ENCODE assay signal across 2 cellular contexts in the genomic region with DNA sequence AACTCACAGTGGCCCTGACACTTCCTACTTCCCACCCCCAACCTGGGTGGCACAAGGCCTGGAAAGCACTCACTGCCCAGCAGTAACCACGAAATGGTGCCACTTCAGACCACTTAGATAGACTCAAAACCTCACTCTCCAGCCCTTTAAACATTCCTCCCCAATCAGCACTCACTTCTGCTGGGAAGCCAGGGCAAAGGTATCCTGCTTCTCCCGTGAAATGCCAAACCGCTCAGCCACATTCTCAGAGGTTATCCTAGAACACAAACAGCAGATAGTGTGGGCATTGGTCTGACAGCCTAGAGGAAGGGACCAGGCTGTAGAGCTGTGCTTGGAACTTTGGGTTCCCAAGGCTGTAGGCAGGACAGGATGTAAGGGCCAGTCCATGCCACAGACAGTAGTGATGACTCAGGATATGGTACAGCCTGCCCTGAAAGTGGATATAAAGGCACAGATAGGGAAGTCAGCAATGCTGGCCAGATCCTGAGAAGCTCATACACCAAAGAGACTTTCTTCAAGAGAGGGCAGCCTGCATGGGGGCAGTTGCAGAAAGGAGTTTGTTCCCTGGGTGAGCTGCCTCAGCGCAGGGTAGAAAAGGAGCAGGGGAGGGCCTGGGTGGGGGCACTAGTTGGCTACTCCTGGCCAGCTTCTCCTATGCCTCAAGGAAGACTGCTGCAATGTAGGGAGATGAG.
TF ChIP-seq lines count a peak whose summit lies in the region.

No MANE protein-coding gene starts in this region.

TF ChIP-seq in GM23338, 12 proteins besides CTCF, POLR2A, EP300 and RAD21 (continues in another document):
- TF ChIP-seq, protein P1, sequence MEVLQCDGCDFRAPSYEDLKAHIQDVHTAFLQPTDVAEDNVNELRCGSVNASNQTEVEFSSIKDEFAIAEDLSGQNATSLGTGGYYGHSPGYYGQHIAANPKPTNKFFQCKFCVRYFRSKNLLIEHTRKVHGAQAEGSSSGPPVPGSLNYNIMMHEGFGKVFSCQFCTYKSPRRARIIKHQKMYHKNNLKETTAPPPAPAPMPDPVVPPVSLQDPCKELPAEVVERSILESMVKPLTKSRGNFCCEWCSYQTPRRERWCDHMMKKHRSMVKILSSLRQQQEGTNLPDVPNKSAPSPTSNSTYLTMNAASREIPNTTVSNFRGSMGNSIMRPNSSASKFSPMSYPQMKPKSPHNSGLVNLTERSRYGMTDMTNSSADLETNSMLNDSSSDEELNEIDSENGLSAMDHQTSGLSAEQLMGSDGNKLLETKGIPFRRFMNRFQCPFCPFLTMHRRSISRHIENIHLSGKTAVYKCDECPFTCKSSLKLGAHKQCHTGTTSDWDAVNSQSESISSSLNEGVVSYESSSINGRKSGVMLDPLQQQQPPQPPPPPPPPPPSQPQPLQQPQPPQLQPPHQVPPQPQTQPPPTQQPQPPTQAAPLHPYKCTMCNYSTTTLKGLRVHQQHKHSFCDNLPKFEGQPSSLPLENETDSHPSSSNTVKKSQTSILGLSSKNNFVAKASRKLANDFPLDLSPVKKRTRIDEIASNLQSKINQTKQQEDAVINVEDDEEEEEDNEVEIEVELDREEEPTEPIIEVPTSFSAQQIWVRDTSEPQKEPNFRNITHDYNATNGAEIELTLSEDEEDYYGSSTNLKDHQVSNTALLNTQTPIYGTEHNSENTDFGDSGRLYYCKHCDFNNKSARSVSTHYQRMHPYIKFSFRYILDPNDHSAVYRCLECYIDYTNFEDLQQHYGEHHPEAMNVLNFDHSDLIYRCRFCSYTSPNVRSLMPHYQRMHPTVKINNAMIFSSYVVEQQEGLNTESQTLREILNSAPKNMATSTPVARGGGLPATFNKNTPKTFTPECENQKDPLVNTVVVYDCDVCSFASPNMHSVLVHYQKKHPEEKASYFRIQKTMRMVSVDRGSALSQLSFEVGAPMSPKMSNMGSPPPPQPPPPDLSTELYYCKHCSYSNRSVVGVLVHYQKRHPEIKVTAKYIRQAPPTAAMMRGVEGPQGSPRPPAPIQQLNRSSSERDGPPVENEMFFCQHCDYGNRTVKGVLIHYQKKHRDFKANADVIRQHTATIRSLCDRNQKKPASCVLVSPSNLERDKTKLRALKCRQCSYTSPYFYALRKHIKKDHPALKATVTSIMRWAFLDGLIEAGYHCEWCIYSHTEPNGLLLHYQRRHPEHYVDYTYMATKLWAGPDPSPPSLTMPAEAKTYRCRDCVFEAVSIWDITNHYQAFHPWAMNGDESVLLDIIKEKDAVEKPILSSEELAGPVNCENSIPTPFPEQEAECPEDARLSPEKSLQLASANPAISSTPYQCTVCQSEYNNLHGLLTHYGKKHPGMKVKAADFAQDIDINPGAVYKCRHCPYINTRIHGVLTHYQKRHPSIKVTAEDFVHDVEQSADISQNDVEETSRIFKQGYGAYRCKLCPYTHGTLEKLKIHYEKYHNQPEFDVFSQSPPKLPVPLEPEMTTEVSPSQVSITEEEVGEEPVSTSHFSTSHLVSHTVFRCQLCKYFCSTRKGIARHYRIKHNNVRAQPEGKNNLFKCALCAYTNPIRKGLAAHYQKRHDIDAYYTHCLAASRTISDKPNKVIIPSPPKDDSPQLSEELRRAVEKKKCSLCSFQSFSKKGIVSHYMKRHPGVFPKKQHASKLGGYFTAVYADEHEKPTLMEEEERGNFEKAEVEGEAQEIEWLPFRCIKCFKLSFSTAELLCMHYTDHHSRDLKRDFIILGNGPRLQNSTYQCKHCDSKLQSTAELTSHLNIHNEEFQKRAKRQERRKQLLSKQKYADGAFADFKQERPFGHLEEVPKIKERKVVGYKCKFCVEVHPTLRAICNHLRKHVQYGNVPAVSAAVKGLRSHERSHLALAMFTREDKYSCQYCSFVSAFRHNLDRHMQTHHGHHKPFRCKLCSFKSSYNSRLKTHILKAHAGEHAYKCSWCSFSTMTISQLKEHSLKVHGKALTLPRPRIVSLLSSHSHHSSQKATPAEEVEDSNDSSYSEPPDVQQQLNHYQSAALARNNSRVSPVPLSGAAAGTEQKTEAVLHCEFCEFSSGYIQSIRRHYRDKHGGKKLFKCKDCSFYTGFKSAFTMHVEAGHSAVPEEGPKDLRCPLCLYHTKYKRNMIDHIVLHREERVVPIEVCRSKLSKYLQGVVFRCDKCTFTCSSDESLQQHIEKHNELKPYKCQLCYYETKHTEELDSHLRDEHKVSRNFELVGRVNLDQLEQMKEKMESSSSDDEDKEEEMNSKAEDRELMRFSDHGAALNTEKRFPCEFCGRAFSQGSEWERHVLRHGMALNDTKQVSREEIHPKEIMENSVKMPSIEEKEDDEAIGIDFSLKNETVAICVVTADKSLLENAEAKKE (CRISPR knock-in tag; IDR thresholded peaks at IDR 0.05): no peak
- no peak for TF ChIP-seq NANOG (IDR thresholded peaks at IDR 0.05; ENCODE audit: borderline replicate concordance)
- no peak for TF ChIP-seq CREB1 (CRISPR knock-in tag; IDR thresholded peaks at IDR 0.05; ENCODE audit: low read depth)
- no peak for TF ChIP-seq STAT1 (IDR thresholded peaks at IDR 0.05; ENCODE audit: unreplicated experiment)
- TF ChIP-seq, protein P2, sequence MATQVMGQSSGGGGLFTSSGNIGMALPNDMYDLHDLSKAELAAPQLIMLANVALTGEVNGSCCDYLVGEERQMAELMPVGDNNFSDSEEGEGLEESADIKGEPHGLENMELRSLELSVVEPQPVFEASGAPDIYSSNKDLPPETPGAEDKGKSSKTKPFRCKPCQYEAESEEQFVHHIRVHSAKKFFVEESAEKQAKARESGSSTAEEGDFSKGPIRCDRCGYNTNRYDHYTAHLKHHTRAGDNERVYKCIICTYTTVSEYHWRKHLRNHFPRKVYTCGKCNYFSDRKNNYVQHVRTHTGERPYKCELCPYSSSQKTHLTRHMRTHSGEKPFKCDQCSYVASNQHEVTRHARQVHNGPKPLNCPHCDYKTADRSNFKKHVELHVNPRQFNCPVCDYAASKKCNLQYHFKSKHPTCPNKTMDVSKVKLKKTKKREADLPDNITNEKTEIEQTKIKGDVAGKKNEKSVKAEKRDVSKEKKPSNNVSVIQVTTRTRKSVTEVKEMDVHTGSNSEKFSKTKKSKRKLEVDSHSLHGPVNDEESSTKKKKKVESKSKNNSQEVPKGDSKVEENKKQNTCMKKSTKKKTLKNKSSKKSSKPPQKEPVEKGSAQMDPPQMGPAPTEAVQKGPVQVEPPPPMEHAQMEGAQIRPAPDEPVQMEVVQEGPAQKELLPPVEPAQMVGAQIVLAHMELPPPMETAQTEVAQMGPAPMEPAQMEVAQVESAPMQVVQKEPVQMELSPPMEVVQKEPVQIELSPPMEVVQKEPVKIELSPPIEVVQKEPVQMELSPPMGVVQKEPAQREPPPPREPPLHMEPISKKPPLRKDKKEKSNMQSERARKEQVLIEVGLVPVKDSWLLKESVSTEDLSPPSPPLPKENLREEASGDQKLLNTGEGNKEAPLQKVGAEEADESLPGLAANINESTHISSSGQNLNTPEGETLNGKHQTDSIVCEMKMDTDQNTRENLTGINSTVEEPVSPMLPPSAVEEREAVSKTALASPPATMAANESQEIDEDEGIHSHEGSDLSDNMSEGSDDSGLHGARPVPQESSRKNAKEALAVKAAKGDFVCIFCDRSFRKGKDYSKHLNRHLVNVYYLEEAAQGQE (IDR thresholded peaks at IDR 0.05; ENCODE audit: unreplicated experiment): no peak
- TF ChIP-seq EZH2phosphoT487 (IDR thresholded peaks at IDR 0.05; ENCODE audit: unreplicated experiment): no peak
- TF ChIP-seq ZNF114 (CRISPR knock-in tag; IDR thresholded peaks at IDR 0.05): no peak
- TF ChIP-seq, protein P3, sequence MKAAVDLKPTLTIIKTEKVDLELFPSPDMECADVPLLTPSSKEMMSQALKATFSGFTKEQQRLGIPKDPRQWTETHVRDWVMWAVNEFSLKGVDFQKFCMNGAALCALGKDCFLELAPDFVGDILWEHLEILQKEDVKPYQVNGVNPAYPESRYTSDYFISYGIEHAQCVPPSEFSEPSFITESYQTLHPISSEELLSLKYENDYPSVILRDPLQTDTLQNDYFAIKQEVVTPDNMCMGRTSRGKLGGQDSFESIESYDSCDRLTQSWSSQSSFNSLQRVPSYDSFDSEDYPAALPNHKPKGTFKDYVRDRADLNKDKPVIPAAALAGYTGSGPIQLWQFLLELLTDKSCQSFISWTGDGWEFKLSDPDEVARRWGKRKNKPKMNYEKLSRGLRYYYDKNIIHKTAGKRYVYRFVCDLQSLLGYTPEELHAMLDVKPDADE (IDR thresholded peaks at IDR 0.05): no peak

TF ChIP-seq in WTC11, 78 proteins besides CTCF, POLR2A, EP300 and RAD21 (continues in another document):
- no peak for TF ChIP-seq TEAD4 (CRISPR knock-in tag; IDR thresholded peaks at IDR 0.05)
- TF ChIP-seq, protein P4, sequence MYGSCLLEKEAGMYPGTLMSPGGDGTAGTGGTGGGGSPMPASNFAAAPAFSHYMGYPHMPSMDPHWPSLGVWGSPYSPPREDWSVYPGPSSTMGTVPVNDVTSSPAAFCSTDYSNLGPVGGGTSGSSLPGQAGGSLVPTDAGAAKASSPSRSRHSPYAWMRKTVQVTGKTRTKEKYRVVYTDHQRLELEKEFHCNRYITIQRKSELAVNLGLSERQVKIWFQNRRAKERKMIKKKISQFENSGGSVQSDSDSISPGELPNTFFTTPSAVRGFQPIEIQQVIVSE (CRISPR knock-in tag; IDR thresholded peaks at IDR 0.05; ENCODE audit: borderline replicate concordance): no peak
- TF ChIP-seq, protein P5, sequence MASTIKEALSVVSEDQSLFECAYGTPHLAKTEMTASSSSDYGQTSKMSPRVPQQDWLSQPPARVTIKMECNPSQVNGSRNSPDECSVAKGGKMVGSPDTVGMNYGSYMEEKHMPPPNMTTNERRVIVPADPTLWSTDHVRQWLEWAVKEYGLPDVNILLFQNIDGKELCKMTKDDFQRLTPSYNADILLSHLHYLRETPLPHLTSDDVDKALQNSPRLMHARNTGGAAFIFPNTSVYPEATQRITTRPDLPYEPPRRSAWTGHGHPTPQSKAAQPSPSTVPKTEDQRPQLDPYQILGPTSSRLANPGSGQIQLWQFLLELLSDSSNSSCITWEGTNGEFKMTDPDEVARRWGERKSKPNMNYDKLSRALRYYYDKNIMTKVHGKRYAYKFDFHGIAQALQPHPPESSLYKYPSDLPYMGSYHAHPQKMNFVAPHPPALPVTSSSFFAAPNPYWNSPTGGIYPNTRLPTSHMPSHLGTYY (CRISPR knock-in tag; IDR thresholded peaks at IDR 0.05): no peak
- TF ChIP-seq, protein P6, sequence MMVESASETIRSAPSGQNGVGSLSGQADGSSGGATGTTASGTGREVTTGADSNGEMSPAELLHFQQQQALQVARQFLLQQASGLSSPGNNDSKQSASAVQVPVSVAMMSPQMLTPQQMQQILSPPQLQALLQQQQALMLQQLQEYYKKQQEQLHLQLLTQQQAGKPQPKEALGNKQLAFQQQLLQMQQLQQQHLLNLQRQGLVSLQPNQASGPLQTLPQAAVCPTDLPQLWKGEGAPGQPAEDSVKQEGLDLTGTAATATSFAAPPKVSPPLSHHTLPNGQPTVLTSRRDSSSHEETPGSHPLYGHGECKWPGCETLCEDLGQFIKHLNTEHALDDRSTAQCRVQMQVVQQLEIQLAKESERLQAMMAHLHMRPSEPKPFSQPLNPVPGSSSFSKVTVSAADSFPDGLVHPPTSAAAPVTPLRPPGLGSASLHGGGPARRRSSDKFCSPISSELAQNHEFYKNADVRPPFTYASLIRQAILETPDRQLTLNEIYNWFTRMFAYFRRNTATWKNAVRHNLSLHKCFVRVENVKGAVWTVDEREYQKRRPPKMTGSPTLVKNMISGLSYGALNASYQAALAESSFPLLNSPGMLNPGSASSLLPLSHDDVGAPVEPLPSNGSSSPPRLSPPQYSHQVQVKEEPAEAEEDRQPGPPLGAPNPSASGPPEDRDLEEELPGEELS (CRISPR knock-in tag; IDR thresholded peaks at IDR 0.05): no peak
- TF ChIP-seq, protein P7, sequence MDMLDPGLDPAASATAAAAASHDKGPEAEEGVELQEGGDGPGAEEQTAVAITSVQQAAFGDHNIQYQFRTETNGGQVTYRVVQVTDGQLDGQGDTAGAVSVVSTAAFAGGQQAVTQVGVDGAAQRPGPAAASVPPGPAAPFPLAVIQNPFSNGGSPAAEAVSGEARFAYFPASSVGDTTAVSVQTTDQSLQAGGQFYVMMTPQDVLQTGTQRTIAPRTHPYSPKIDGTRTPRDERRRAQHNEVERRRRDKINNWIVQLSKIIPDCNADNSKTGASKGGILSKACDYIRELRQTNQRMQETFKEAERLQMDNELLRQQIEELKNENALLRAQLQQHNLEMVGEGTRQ (CRISPR knock-in tag; IDR thresholded peaks at IDR 0.05): no peak
- no peak for TF ChIP-seq CREM (CRISPR knock-in tag; IDR thresholded peaks at IDR 0.05)
- TF ChIP-seq ELF4 (CRISPR knock-in tag; IDR thresholded peaks at IDR 0.05; ENCODE audit: low read depth): no peak
- TF ChIP-seq, protein P8, sequence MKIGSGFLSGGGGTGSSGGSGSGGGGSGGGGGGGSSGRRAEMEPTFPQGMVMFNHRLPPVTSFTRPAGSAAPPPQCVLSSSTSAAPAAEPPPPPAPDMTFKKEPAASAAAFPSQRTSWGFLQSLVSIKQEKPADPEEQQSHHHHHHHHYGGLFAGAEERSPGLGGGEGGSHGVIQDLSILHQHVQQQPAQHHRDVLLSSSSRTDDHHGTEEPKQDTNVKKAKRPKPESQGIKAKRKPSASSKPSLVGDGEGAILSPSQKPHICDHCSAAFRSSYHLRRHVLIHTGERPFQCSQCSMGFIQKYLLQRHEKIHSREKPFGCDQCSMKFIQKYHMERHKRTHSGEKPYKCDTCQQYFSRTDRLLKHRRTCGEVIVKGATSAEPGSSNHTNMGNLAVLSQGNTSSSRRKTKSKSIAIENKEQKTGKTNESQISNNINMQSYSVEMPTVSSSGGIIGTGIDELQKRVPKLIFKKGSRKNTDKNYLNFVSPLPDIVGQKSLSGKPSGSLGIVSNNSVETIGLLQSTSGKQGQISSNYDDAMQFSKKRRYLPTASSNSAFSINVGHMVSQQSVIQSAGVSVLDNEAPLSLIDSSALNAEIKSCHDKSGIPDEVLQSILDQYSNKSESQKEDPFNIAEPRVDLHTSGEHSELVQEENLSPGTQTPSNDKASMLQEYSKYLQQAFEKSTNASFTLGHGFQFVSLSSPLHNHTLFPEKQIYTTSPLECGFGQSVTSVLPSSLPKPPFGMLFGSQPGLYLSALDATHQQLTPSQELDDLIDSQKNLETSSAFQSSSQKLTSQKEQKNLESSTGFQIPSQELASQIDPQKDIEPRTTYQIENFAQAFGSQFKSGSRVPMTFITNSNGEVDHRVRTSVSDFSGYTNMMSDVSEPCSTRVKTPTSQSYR (CRISPR knock-in tag; IDR thresholded peaks at IDR 0.05): no peak
- TF ChIP-seq, protein P9, sequence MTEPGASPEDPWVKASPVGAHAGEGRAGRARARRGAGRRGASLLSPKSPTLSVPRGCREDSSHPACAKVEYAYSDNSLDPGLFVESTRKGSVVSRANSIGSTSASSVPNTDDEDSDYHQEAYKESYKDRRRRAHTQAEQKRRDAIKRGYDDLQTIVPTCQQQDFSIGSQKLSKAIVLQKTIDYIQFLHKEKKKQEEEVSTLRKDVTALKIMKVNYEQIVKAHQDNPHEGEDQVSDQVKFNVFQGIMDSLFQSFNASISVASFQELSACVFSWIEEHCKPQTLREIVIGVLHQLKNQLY (CRISPR knock-in tag; IDR thresholded peaks at IDR 0.05): no peak
- no peak for TF ChIP-seq ZNF396 (CRISPR knock-in tag; IDR thresholded peaks at IDR 0.05; ENCODE audit: borderline replicate concordance)
- TF ChIP-seq, protein P10, sequence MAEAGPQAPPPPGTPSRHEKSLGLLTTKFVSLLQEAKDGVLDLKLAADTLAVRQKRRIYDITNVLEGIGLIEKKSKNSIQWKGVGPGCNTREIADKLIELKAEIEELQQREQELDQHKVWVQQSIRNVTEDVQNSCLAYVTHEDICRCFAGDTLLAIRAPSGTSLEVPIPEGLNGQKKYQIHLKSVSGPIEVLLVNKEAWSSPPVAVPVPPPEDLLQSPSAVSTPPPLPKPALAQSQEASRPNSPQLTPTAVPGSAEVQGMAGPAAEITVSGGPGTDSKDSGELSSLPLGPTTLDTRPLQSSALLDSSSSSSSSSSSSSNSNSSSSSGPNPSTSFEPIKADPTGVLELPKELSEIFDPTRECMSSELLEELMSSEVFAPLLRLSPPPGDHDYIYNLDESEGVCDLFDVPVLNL (CRISPR knock-in tag; IDR thresholded peaks at IDR 0.05; ENCODE audit: borderline replicate concordance, low read depth): no peak
